In the genomic region with DNA sequence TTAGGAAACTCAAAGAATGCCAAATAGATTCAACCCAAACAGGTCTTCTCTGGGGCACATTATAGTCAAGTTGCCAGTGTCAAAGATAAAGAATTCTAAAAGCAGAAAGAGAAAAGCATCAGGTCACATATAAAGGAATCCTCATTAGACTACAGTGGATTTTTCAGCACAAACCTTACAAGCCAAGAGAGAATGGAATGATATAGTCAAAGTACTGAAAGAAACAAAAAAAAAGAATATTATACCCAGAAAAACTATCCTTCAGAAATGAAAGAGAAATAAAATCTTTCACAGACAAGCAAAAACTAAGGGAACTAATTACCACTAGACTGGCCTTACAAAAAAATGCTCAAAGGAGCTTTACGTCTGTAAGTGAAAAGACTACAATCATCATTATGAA, we compare ENCODE assay signal across 11 cellular contexts.
"Had no signal": no experiment of that assay in that cellular context is flagged by ENCODE, and none has a peak within 500 bp of the region (broad histone marks: within the 10 kb centered on the region; RNA-seq: fewer than 3 reads in every experiment).

No MANE protein-coding gene starts in this region.

- H3K36me3 ChIP-seq: HAP-1 had no signal

- H3K4me2 ChIP-seq: GM23338 had no signal

- H3K27ac ChIP-seq: GM23248 had no signal

- H3K9me3 ChIP-seq: HAP-1 had no signal

- H2AFZ ChIP-seq: GM23248, GM23338 had no signal

- H3K4me3 ChIP-seq: GM23248, GM23338, HAP-1 had no signal

- H3K4me1 ChIP-seq: HAP-1 had no signal

- DNase-seq: GM23248, GOT3, H7, H9, HCEC 1CT, HFFc6 had no signal

- FAIRE-seq: H1, H54 had no signal

- H3K9ac ChIP-seq: GM23248 had no signal

- ATAC-seq: GM23338, HCT116 had no signal
